In the genomic region with DNA sequence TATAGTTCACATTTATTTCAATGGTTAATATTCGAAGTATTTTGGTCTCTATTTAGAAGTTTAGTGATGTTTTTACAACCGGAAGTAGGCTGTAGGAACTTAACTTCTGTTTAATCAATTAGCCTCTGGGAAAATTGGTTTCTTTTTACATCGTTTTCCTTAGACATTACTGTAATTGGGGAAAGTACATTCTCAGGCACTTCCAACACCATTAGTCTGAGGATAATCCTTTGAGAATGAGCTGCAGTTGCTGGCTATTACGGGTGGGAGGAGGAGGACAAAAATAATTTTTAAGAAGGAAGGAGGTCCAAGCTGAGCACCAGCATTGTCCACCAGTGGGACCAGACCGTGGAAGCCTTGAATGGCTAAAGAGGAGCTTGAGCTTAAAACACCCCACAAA, we compare ENCODE assay signal across 34 cellular contexts.
"Had no signal": no experiment of that assay in that cellular context is flagged by ENCODE, and none has a peak within 500 bp of the region (broad histone marks: within the 10 kb centered on the region; RNA-seq: fewer than 3 reads in every experiment).

No MANE protein-coding gene starts in this region.

- H3K36me3 ChIP-seq: WERI-Rb-1 had no signal

- DNase-seq: activated CD4-positive, alpha-beta memory T cell treated with anti-CD3 and anti-CD28 coated beads, Interleukin-2, amount 10 ng/mL, durations not matched to agents 7 days and 5 days; activated CD4-positive, alpha-beta T cell treated with anti-CD3 and anti-CD28 coated beads for 1 hour; activated CD4-positive, alpha-beta T cell treated with anti-CD3 and anti-CD28 coated beads for 48 hours; activated CD4-positive, CD25-positive, alpha-beta regulatory T cell; activated CD8-positive, alpha-beta memory T cell treated with anti-CD3 and anti-CD28 coated beads for 24 hours; activated CD8-positive, alpha-beta memory T cell treated with anti-CD3 and anti-CD28 coated beads, Interleukin-2, amount 10 ng/mL, durations not matched to agents 7 days and 5 days; activated CD8-positive, alpha-beta memory T cell treated with anti-CD3 and anti-CD28 coated beads, Interleukin-2, amount 50 U/mL, for 48 hours; activated effector memory CD4-positive, alpha-beta T cell treated with Interleukin-2 at 50 U/mL for 16 hours; activated naive CD4-positive, alpha-beta T cell treated with anti-CD3 and anti-CD28 coated beads, Interleukin-2, amount 10 ng/mL, durations not matched to agents 7 days and 5 days; activated naive CD8-positive, alpha-beta T cell treated with anti-CD3 and anti-CD28 coated beads, Interleukin-2, amount 50 U/mL, for 24 hours; activated T-cell treated with anti-CD3 and anti-CD28 coated beads, Interleukin-2, amount 50 U/mL, for 48 hours; anterior cingulate cortex; caudate nucleus; Karpas-422; NCI-H1105; NCI-H1417 treated with DMSO at 0.1 percent for 48 hours; NCI-H187 treated with DMSO at 0.1 percent for 48 hours; NCI-H2081; NCI-H226; NCI-H446 treated with DMSO at 0.1 percent for 48 hours; NCI-H524; NCI-H69; NK-92 treated with Interleukin-12 subunit alpha and Interleukin-12 subunit beta, amount 100 ng/mL, for 24 hours; PC-9; SIG-M5; SW 1271; T-helper 1 cell; T-helper 2 cell; T-helper 9 cell; WERI-Rb-1 had no signal

- H2AFZ ChIP-seq: PC-9 had no signal

- ATAC-seq: activated CD8-positive, alpha-beta memory T cell treated with anti-CD3 and anti-CD28 coated beads, Interleukin-2, amount 10 ng/mL, durations not matched to agents 7 days and 5 days; activated naive CD8-positive, alpha-beta T cell treated with anti-CD3 and anti-CD28 coated beads, Interleukin-2, amount 50 U/mL, for 24 hours; Right ventricle myocardium inferior had no signal

- H3K4me2 ChIP-seq: PC-9 had no signal

- H3K27ac ChIP-seq: PC-9, RWPE1, WERI-Rb-1 had no signal

- FAIRE-seq: bronchial epithelial cell, RCC 7860 had no signal

- H3K4me3 ChIP-seq: PC-9 had no signal
